In the genomic region with DNA sequence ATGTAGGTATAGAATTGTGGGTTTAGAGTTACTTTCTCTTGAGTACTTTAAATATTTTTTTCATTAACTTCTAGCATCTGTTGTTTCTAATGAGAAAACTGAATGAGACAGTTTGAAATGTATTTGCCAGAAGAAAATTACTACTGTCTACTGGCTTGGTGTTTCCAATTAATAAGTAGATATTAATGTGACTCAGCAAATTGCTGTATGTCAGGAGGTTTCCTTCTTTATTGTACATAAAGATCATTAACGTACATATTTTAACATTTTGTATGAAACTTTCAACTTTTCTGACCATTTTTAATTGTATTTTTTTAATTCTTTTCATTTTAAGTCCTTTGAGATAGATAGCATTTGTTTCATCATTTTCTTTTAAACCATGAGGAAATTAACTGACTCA, we compare ENCODE assay signal across 27 cellular contexts.
DNase-seq lines count a peak whose midpoint lies in the region; ATAC-seq and TF ChIP-seq lines count a peak whose summit lies in the region.
"Had no signal": no experiment of that assay in that cellular context is flagged by ENCODE, and none has a peak within 500 bp of the region (broad histone marks: within the 10 kb centered on the region; RNA-seq: fewer than 3 reads in every experiment).

No MANE protein-coding gene starts in this region.

- intact Hi-C loops in MCF 10A (cut with micrococcal nuclease), result loop anchor here (1.0 to 2.0 kb wide), 5 partner anchors 20 to 313 kb away; a partner anchor contains a TSS

- H3K27me3 ChIP-seq in foreskin keratinocyte (no peaks in the 10 kb centered on the region), subcutaneous abdominal adipose tissue (ENCODE audit: control insufficient read depth in 5 of 5, insufficient read depth in 4 of 5, low read length in 5 of 5) (no peaks in the 10 kb centered on the region)
- H3K27me3 ChIP-seq: BLaER1, ovary, thyroid gland had no signal

- H3K4me3 ChIP-seq in subcutaneous abdominal adipose tissue (ENCODE audit: low read depth in 1 of 5, low read length in 5 of 5), result no peak overlapping the region
- H3K4me3 ChIP-seq: BLaER1, HAP-1, ovary, spleen, thyroid gland had no signal

- no peak for DNase-seq in HFFc6
- no peak for DNase-seq in MCF 10A (ENCODE audit: unreplicated experiment)
- no peak for DNase-seq in foreskin keratinocyte
- no peak for DNase-seq in ureter (ENCODE audit: low spot score)
- no peak for DNase-seq in AG20443 (ENCODE audit: low spot score)
- DNase-seq: activated CD4-positive, alpha-beta memory T cell treated with anti-CD3 and anti-CD28 coated beads for 36 hours; activated naive CD4-positive, alpha-beta T cell; activated naive CD8-positive, alpha-beta T cell treated with anti-CD3 and anti-CD28 coated beads, Interleukin-2, amount 50 U/mL, for 24 hours; immature natural killer cell; left colon; MM.1S; NCI-H1417; NCI-H2029; NCI-H526; nephron progenitor cell; ovary; spleen; stimulated activated naive CD8-positive, alpha-beta T cell treated with anti-CD3 and anti-CD28 coated beads, Interleukin-15, amount 100 ng/mL, for 72 hours; T-helper 2 cell; thyroid gland had no signal

- TF ChIP-seq CTCF in HFFc6 (IDR thresholded peaks at IDR 0.05), result no peak
- no peak for TF ChIP-seq CTCF in MCF 10A (IDR thresholded peaks at IDR 0.05; ENCODE audit: unreplicated experiment)
- no peak for TF ChIP-seq CTCF in foreskin keratinocyte (conservative IDR thresholded peaks at IDR 0.05)

- H3K27ac ChIP-seq in foreskin keratinocyte (peak overlapping the region; percentile 23), subcutaneous abdominal adipose tissue (ENCODE audit: low read depth, low read length) (peak overlapping the region; percentile 38)
- H3K27ac ChIP-seq: BLaER1, ovary, spleen, thyroid gland had no signal

- POLR2A ChIA-PET in MCF 10A (lab: Yijun Ruan, JAX), result interaction anchor here (0.5 to 4.5 kb wide), 28 partner anchors 8 to 328 kb away, joined by 3 to 54 read pairs (median 4); a partner anchor contains a TSS

- H3K36me3 ChIP-seq in subcutaneous abdominal adipose tissue (ENCODE audit: control insufficient read depth in 5 of 5, insufficient read depth in 5 of 5, low read length in 5 of 5), result no peaks in the 10 kb centered on the region
- H3K36me3 ChIP-seq: BLaER1, HAP-1, ovary, spleen, thyroid gland had no signal

- H3K27ac Mint-ChIP-seq in HFFc6 (peak overlapping the region; percentile 78), MCF 10A (ENCODE audit: low read depth, unreplicated experiment) (peak overlapping the region; percentile 69)
- H3K27ac Mint-ChIP-seq: activated CD4-positive, alpha-beta memory T cell treated with anti-CD3 and anti-CD28 coated beads for 36 hours; activated naive CD8-positive, alpha-beta T cell treated with anti-CD3 and anti-CD28 coated beads, Interleukin-2, amount 50 U/mL, for 24 hours; immature natural killer cell; nephron progenitor cell; stimulated activated naive CD8-positive, alpha-beta T cell treated with anti-CD3 and anti-CD28 coated beads, Interleukin-15, amount 100 ng/mL, for 72 hours had no signal

- H3K4me3 Mint-ChIP-seq in HFFc6 (no peak overlapping the region), MCF 10A (ENCODE audit: unreplicated experiment) (no peak overlapping the region)
- H3K4me3 Mint-ChIP-seq: activated CD4-positive, alpha-beta memory T cell treated with anti-CD3 and anti-CD28 coated beads for 36 hours; activated naive CD8-positive, alpha-beta T cell treated with anti-CD3 and anti-CD28 coated beads, Interleukin-2, amount 50 U/mL, for 24 hours; immature natural killer cell; nephron progenitor cell; stimulated activated naive CD8-positive, alpha-beta T cell treated with anti-CD3 and anti-CD28 coated beads, Interleukin-15, amount 100 ng/mL, for 72 hours had no signal

- BruUV-seq in MCF 10A (replicated peaks; lab: Mats Ljungman, UMichigan), result TSS peak; percentile 91

- H3K9ac ChIP-seq in subcutaneous abdominal adipose tissue (ENCODE audit: low read length in 5 of 5), result no peak overlapping the region
- H3K9ac ChIP-seq: BLaER1 had no signal

- CTCF ChIA-PET in MCF 10A (lab: Yijun Ruan, JAX), result interaction anchor here (0.7 to 2.1 kb wide), 4 partner anchors 12 to 429 kb away, joined by 3 to 6 read pairs (median 3); a partner anchor contains a TSS

- H3K4me1 ChIP-seq in foreskin keratinocyte, result peaks cover 21% of the 10 kb centered on the region
- H3K4me1 ChIP-seq in subcutaneous abdominal adipose tissue (ENCODE audit: control insufficient read depth in 5 of 5, insufficient read depth in 5 of 5, low read length in 5 of 5), result peaks cover 0 to 9% (median 6%) of the 10 kb centered on the region in 5 donors
- H3K4me1 ChIP-seq: BLaER1, HAP-1, spleen, thyroid gland had no signal

- peaks cover 0 to 9% (median 9%) of the 10 kb centered on the region in 5 donors for H3K9me3 ChIP-seq in subcutaneous abdominal adipose tissue (ENCODE audit: control insufficient read depth in 5 of 5, low read length in 5 of 5)
- H3K9me3 ChIP-seq: HAP-1, ovary, thyroid gland had no signal

- H3K36me3 Mint-ChIP-seq in HFFc6 (ENCODE audit: low read depth) (peaks cover 4% of the 10 kb centered on the region), MCF 10A (ENCODE audit: insufficient read depth, unreplicated experiment) (no peaks in the 10 kb centered on the region)
- H3K36me3 Mint-ChIP-seq: immature natural killer cell had no signal

- H3K4me1 Mint-ChIP-seq in HFFc6 (ENCODE audit: low read depth) (peaks cover 14% of the 10 kb centered on the region), MCF 10A (ENCODE audit: insufficient read depth, unreplicated experiment) (peaks cover 17% of the 10 kb centered on the region)
- H3K4me1 Mint-ChIP-seq: activated naive CD8-positive, alpha-beta T cell treated with anti-CD3 and anti-CD28 coated beads, Interleukin-2, amount 50 U/mL, for 24 hours; immature natural killer cell; nephron progenitor cell had no signal

- ATAC-seq in foreskin keratinocyte (no peak), HG03175 (IDR thresholded peaks at IDR 0.05; ENCODE audit: unreplicated experiment) (no peak), HG03159 (IDR thresholded peaks at IDR 0.05; ENCODE audit: unreplicated experiment) (no peak)
- ATAC-seq: activated CD4-positive, CD25-positive, alpha-beta regulatory T cell treated with anti-CD3 and anti-CD28 coated beads, Interleukin-2, amount 50 U/mL, for 24 hours; activated naive CD8-positive, alpha-beta T cell treated with anti-CD3 and anti-CD28 coated beads, Interleukin-2, amount 50 U/mL, for 24 hours; left colon; Right ventricle myocardium inferior; stimulated activated naive CD8-positive, alpha-beta T cell treated with anti-CD3 and anti-CD28 coated beads, Interleukin-15, amount 100 ng/mL, for 72 hours had no signal

- peaks cover 10% of the 10 kb centered on the region; the same call in 1 of the 2 replicates for H3K27me3 Mint-ChIP-seq in HFFc6 (ENCODE audit: insufficient read depth)
- no peaks in the 10 kb centered on the region for H3K27me3 Mint-ChIP-seq in MCF 10A (ENCODE audit: insufficient read depth, unreplicated experiment)

- H3K9me3 Mint-ChIP-seq in HFFc6, result peaks cover 10% of the 10 kb centered on the region; the same call in 1 of the 2 replicates
- no peaks in the 10 kb centered on the region for H3K9me3 Mint-ChIP-seq in MCF 10A (ENCODE audit: unreplicated experiment)
- H3K9me3 Mint-ChIP-seq: stimulated activated naive CD8-positive, alpha-beta T cell treated with anti-CD3 and anti-CD28 coated beads, Interleukin-15, amount 100 ng/mL, for 72 hours had no signal
